In the genomic region with DNA sequence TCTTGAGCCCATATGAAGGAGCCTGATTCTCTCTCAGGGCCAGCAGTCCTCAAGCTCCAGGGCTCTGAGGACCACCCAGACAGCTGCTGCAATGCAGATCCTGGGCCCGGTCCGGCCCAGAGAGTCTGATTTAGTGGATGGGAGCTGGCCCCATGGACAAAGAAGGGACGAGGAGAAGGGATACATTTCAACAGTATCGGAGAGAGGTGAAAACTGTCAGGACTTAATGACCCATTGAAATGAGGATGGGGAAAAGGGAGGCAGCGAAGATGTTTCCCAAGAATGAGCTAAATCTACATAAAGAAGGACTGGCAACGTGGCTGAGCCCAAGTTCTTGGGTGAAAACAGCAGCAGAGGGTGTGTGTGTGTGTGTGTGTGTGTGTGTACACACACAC, we compare ENCODE assay signal across 17 cellular contexts. TPM values are rescaled to one million over a fixed set of nuclear protein-coding genes. Genes with fewer than 3 reads are reported as not detected.
A peak's percentile ranks its signal among the peaks of the same experiment; 100 is the strongest.
DNase-seq lines count a peak whose midpoint lies in the region; ATAC-seq, FAIRE-seq and TF ChIP-seq lines count a peak whose summit lies in the region.
"Had no signal": no experiment of that assay in that cellular context is flagged by ENCODE, and none has a peak within 500 bp of the region (broad histone marks: within the 10 kb centered on the region; RNA-seq: fewer than 3 reads in every experiment).

No MANE protein-coding gene starts in this region.

- ATAC-seq in activated CD8-positive, alpha-beta T cell treated with anti-CD3 and anti-CD28 coated beads, Interleukin-2, amount 10 ng/mL, durations not matched to agents 7 days and 5 days = no peak
- ATAC-seq in GM21381 (IDR thresholded peaks at IDR 0.05; ENCODE audit: unreplicated experiment) (no peak), GM18907 (IDR thresholded peaks at IDR 0.05; ENCODE audit: unreplicated experiment) (no peak)

- H3K4me1 ChIP-seq in CD8-positive, alpha-beta memory T cell (ENCODE audit: insufficient read depth, low read length) = peaks cover 54% of the 10 kb centered on the region
- H3K4me1 ChIP-seq: BE2C had no signal

- H3K27ac ChIP-seq in CD8-positive, alpha-beta memory T cell (ENCODE audit: low read depth, low read length) = no peak overlapping the region
- H3K27ac ChIP-seq: brain microvascular endothelial cell, RWPE1 had no signal

- intact Hi-C loops in activated CD4-positive, alpha-beta T cell treated with anti-CD3 and anti-CD28 coated beads, Interleukin-2, amount 10 ng/mL, durations not matched to agents 24 days and 14 days (cut with micrococcal nuclease) = loop anchor here (1.0 to 5.0 kb wide), 4 partner anchors 103 to 424 kb away; a partner anchor contains a TSS

- peak overlapping the region; percentile 65 for H3K4me3 Mint-ChIP-seq in activated CD4-positive, alpha-beta T cell treated with anti-CD3 and anti-CD28 coated beads, Interleukin-2, amount 10 ng/mL, durations not matched to agents 24 days and 14 days
- H3K4me3 Mint-ChIP-seq in CD8-positive, alpha-beta memory T cell = peak overlapping the region in 5 of 7 donors; percentile 26 to 78 (median 58)
- peak overlapping the region; percentile 71 for H3K4me3 Mint-ChIP-seq in activated CD8-positive, alpha-beta T cell treated with anti-CD3 and anti-CD28 coated beads, Interleukin-2, amount 10 ng/mL, durations not matched to agents 7 days and 5 days
- H3K4me3 Mint-ChIP-seq in nephron progenitor cell = no peak overlapping the region
- H3K4me3 Mint-ChIP-seq: mesothelial cell of epicardium had no signal

- H3K4me1 Mint-ChIP-seq in activated CD4-positive, alpha-beta T cell treated with anti-CD3 and anti-CD28 coated beads, Interleukin-2, amount 10 ng/mL, durations not matched to agents 24 days and 14 days = peaks cover 57% of the 10 kb centered on the region
- H3K4me1 Mint-ChIP-seq in CD8-positive, alpha-beta memory T cell = peaks cover 50 to 57% (median 56%) of the 10 kb centered on the region in 3 donors
- peaks cover 65% of the 10 kb centered on the region for H3K4me1 Mint-ChIP-seq in activated CD8-positive, alpha-beta T cell treated with anti-CD3 and anti-CD28 coated beads, Interleukin-2, amount 10 ng/mL, durations not matched to agents 7 days and 5 days (ENCODE audit: low read depth)
- peaks cover 66% of the 10 kb centered on the region for H3K4me1 Mint-ChIP-seq in nephron progenitor cell

- no peaks in the 10 kb centered on the region for H3K36me3 Mint-ChIP-seq in activated CD4-positive, alpha-beta T cell treated with anti-CD3 and anti-CD28 coated beads, Interleukin-2, amount 10 ng/mL, durations not matched to agents 24 days and 14 days (ENCODE audit: low read depth)
- no peaks in the 10 kb centered on the region for H3K36me3 Mint-ChIP-seq in CD8-positive, alpha-beta memory T cell
- H3K36me3 Mint-ChIP-seq in activated CD8-positive, alpha-beta T cell treated with anti-CD3 and anti-CD28 coated beads, Interleukin-2, amount 10 ng/mL, durations not matched to agents 7 days and 5 days (ENCODE audit: low read depth) = no peaks in the 10 kb centered on the region
- H3K36me3 Mint-ChIP-seq in nephron progenitor cell (ENCODE audit: low read depth) = no peaks in the 10 kb centered on the region
- H3K36me3 Mint-ChIP-seq: mesothelial cell of epicardium had no signal

- H3K9me3 Mint-ChIP-seq in activated CD4-positive, alpha-beta T cell treated with anti-CD3 and anti-CD28 coated beads, Interleukin-2, amount 10 ng/mL, durations not matched to agents 24 days and 14 days = no peaks in the 10 kb centered on the region
- no peaks in the 10 kb centered on the region for H3K9me3 Mint-ChIP-seq in CD8-positive, alpha-beta memory T cell
- no peaks in the 10 kb centered on the region for H3K9me3 Mint-ChIP-seq in activated CD8-positive, alpha-beta T cell treated with anti-CD3 and anti-CD28 coated beads, Interleukin-2, amount 10 ng/mL, durations not matched to agents 7 days and 5 days (ENCODE audit: insufficient read depth)
- H3K9me3 Mint-ChIP-seq in nephron progenitor cell = no peaks in the 10 kb centered on the region
- H3K9me3 Mint-ChIP-seq: mesothelial cell of epicardium had no signal

- H3K27me3 ChIP-seq in CD8-positive, alpha-beta memory T cell (ENCODE audit: insufficient read depth, low read length, poor library complexity, severe bottlenecking) = no peaks in the 10 kb centered on the region
- H3K27me3 ChIP-seq: BE2C, brain microvascular endothelial cell had no signal

- peak overlapping the region; percentile 84 for H3K27ac Mint-ChIP-seq in activated CD4-positive, alpha-beta T cell treated with anti-CD3 and anti-CD28 coated beads, Interleukin-2, amount 10 ng/mL, durations not matched to agents 24 days and 14 days
- peak overlapping the region; percentile 51 to 95 (median 86) for H3K27ac Mint-ChIP-seq in CD8-positive, alpha-beta memory T cell
- peak overlapping the region; percentile 98 for H3K27ac Mint-ChIP-seq in activated CD8-positive, alpha-beta T cell treated with anti-CD3 and anti-CD28 coated beads, Interleukin-2, amount 10 ng/mL, durations not matched to agents 7 days and 5 days
- peak overlapping the region; percentile 10 for H3K27ac Mint-ChIP-seq in nephron progenitor cell
- H3K27ac Mint-ChIP-seq: mesothelial cell of epicardium had no signal

- CTCF ChIA-PET in CD8-positive, alpha-beta memory T cell (lab: Charles Lee) = interaction anchor here (0.6 to 3.7 kb wide), 14 partner anchors 10 to 220 kb away, joined by 3 to 93 read pairs (median 5); a partner anchor contains a TSS
- CTCF ChIA-PET in activated CD8-positive, alpha-beta T cell treated with anti-CD3 and anti-CD28 coated beads, Interleukin-2, amount 10 ng/mL, durations not matched to agents 7 days and 5 days (lab: Charles Lee) = interaction anchor here (0.6 to 5.3 kb wide), 22 partner anchors 9 to 198 kb away, joined by 3 to 131 read pairs (median 4); a partner anchor contains a TSS

- H3K36me3 ChIP-seq in CD8-positive, alpha-beta memory T cell (ENCODE audit: insufficient read depth, low read length) = no peaks in the 10 kb centered on the region
- H3K36me3 ChIP-seq: BE2C, brain microvascular endothelial cell had no signal

- no peak for FAIRE-seq in HTR-8/SVneo (lab: Jason Lieb, UNC)
- FAIRE-seq: A204.1 had no signal

- TF ChIP-seq CTCF in nephron progenitor cell (IDR thresholded peaks at IDR 0.05) = no peak

- POLR2A ChIA-PET in CD8-positive, alpha-beta memory T cell (lab: Charles Lee) = interaction anchor here (0.6 to 3.5 kb wide), 2 partner anchors 103 to 791 kb away, joined by 3 to 32 read pairs; a partner anchor contains a TSS
- POLR2A ChIA-PET in activated CD8-positive, alpha-beta T cell treated with anti-CD3 and anti-CD28 coated beads, Interleukin-2, amount 10 ng/mL, durations not matched to agents 7 days and 5 days (lab: Charles Lee) = interaction anchor here (0.6 to 1.3 kb wide), 3 partner anchors 9 to 112 kb away, joined by 4 to 11 read pairs (median 4); a partner anchor contains a TSS

- no peak overlapping the region for H3K4me3 ChIP-seq in CD8-positive, alpha-beta memory T cell (ENCODE audit: low read length)

- no peaks in the 10 kb centered on the region for H3K9me3 ChIP-seq in CD8-positive, alpha-beta memory T cell (ENCODE audit: low read length)
- H3K9me3 ChIP-seq: BE2C, SK-N-SH had no signal

- no peak for DNase-seq in activated CD4-positive, alpha-beta T cell treated with anti-CD3 and anti-CD28 coated beads, Interleukin-2, amount 10 ng/mL, durations not matched to agents 24 days and 14 days
- DNase-seq in activated CD4-positive, alpha-beta T cell treated with anti-CD3 and anti-CD28 coated beads, Interleukin-2, amount 50 U/mL, for 4 hours = no peak
- no peak for DNase-seq in CD8-positive, alpha-beta memory T cell
- DNase-seq in activated CD8-positive, alpha-beta T cell treated with anti-CD3 and anti-CD28 coated beads, Interleukin-2, amount 10 ng/mL, durations not matched to agents 7 days and 5 days = no peak
- DNase-seq in nephron progenitor cell = no peak
- DNase-seq in HTR-8/SVneo (ENCODE audit: insufficient read length, low spot score) = no peak
- DNase-seq: cortex of kidney had no signal

- H3K27me3 Mint-ChIP-seq in activated CD4-positive, alpha-beta T cell treated with anti-CD3 and anti-CD28 coated beads, Interleukin-2, amount 10 ng/mL, durations not matched to agents 24 days and 14 days = no peaks in the 10 kb centered on the region
- H3K27me3 Mint-ChIP-seq in CD8-positive, alpha-beta memory T cell = no peaks in the 10 kb centered on the region
- peaks cover 2% of the 10 kb centered on the region for H3K27me3 Mint-ChIP-seq in activated CD8-positive, alpha-beta T cell treated with anti-CD3 and anti-CD28 coated beads, Interleukin-2, amount 10 ng/mL, durations not matched to agents 7 days and 5 days (ENCODE audit: low read depth)
- H3K27me3 Mint-ChIP-seq in nephron progenitor cell (ENCODE audit: low read depth, poor library complexity) = peaks cover 18% of the 10 kb centered on the region

RNA-seq across cellular contexts. Expression of a gene that starts 25.4 kb away (rescaled TPM):
- not detected in 2 replicates for total RNA-seq in activated CD4-positive, alpha-beta T cell treated with anti-CD3 and anti-CD28 coated beads, Interleukin-2, amount 10 ng/mL, durations not matched to agents 24 days and 14 days
- under 1 TPM; 0.37 to 0.38 TPM for total RNA-seq in CD8-positive, alpha-beta memory T cell
- polyA plus RNA-seq in CD8-positive, alpha-beta memory T cell = 0.43 TPM
- total RNA-seq in activated CD8-positive, alpha-beta T cell treated with anti-CD3 and anti-CD28 coated beads, Interleukin-2, amount 10 ng/mL, durations not matched to agents 7 days and 5 days = 1 to 10 TPM in 1 of 2 experiments, under 1 TPM in 1; 0.39 to 1.2 TPM
- total RNA-seq: M059J, renal cortical epithelial cell had no signal
- polyA plus RNA-seq: SK-N-SH had no signal

Comparison
In these comparisons a context has a peak if more than half of its experiments do, and no peak if none do; other contexts are left out.
1. H3K27ac Mint-ChIP-seq: peak in every context shown above with its lines; median percentile 98 in activated CD8-positive, alpha-beta T cell treated with anti-CD3 and anti-CD28 coated beads, Interleukin-2, amount 10 ng/mL, durations not matched to agents 7 days and 5 days; 86 in CD8-positive, alpha-beta memory T cell; 84 in activated CD4-positive, alpha-beta T cell treated with anti-CD3 and anti-CD28 coated beads, Interleukin-2, amount 10 ng/mL, durations not matched to agents 24 days and 14 days; 10 in nephron progenitor cell.